ENCODE assay signal across 10 cellular contexts in genomic region chr9:128497824-128498610, GRCh38.
"Had no signal": no experiment of that assay in that cellular context is flagged by ENCODE, and none has a peak within 500 bp of the region (broad histone marks: within the 10 kb centered on the region; RNA-seq: fewer than 3 reads in every experiment).

No MANE protein-coding gene starts in this region.

- H3K4me1 Mint-ChIP-seq: memory B cell, T-helper 17 cell had no signal

- H3K4me3 Mint-ChIP-seq: activated B cell treated with CpG ODN at 0.5 μM for 24 hours; activated CD4-positive, alpha-beta T cell treated with anti-CD3 and anti-CD28 coated beads, Interleukin-2, amount 10 ng/mL, durations not matched to agents 7 days and 5 days; memory B cell; T-helper 17 cell had no signal

- H3K27ac Mint-ChIP-seq: activated B cell treated with CpG ODN at 0.5 μM for 24 hours; activated CD4-positive, alpha-beta T cell treated with anti-CD3 and anti-CD28 coated beads, Interleukin-2, amount 10 ng/mL, durations not matched to agents 7 days and 5 days; memory B cell; T-helper 17 cell had no signal

- H3K9me3 Mint-ChIP-seq: activated B cell treated with CpG ODN at 0.5 μM for 24 hours; activated CD4-positive, alpha-beta T cell treated with anti-CD3 and anti-CD28 coated beads, Interleukin-2, amount 10 ng/mL, durations not matched to agents 7 days and 5 days; activated naive CD4-positive, alpha-beta T cell treated with anti-CD3 and anti-CD28 coated beads, Interleukin-2, amount 50 U/mL, for 72 hours; memory B cell had no signal

- H3K27me3 Mint-ChIP-seq: activated B cell treated with CpG ODN at 0.5 μM for 24 hours; activated CD4-positive, alpha-beta T cell treated with anti-CD3 and anti-CD28 coated beads, Interleukin-2, amount 10 ng/mL, durations not matched to agents 7 days and 5 days; memory B cell; T-helper 17 cell had no signal

- DNase-seq: activated B cell treated with CpG ODN at 0.5 μM for 24 hours; activated CD4-positive, alpha-beta T cell treated with anti-CD3 and anti-CD28 coated beads, Interleukin-2, amount 10 ng/mL, durations not matched to agents 7 days and 5 days; activated CD8-positive, alpha-beta memory T cell treated with anti-CD3 and anti-CD28 coated beads for 24 hours; activated T-cell treated with anti-CD3 and anti-CD28 coated beads, Interleukin-2, amount 50 U/mL, for 1 hour; foreskin fibroblast; left lung; stimulated activated CD4-positive, alpha-beta T cell treated with anti-CD3 and anti-CD28 coated beads, Interleukin-4, amount 100 ng/mL, for 4 hours; T-helper 17 cell had no signal

- ATAC-seq: activated naive CD4-positive, alpha-beta T cell treated with anti-CD3 and anti-CD28 coated beads, Interleukin-2, amount 50 U/mL, for 72 hours; left lung; T-helper 17 cell had no signal
